Comparison of ENCODE assay signal across 22 cellular contexts in the genomic region with DNA sequence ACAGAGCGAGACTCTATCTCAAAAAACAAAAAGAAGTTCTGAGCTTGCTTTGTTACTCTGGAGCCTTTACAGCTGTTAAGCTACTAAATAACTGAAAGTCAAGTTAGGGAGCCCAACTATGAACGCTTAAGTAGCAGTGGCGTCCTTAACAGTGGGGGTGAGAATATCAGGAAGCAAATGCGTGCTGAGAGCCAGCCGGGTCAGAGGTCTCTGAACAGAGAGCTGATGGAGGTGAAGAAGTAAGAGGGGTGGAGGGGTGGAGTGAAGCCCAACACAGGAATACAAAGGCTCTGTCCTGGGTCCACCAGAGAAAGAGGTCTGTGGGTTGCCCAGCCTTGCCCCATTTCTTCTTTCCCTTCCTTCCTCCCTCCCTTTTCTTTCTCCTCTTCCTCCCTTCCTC.
"Had no signal": no experiment of that assay in that cellular context is flagged by ENCODE, and none has a peak within 500 bp of the region (broad histone marks: within the 10 kb centered on the region; RNA-seq: fewer than 3 reads in every experiment).

No MANE protein-coding gene starts in this region.

- H3K4me2 ChIP-seq: SK-N-SH had no signal

- H3K27me3 ChIP-seq: MG63 had no signal

- ATAC-seq: Panc1 had no signal

- H3K27ac ChIP-seq: RWPE1 had no signal

- H3K9me3 ChIP-seq: MG63, SK-N-SH had no signal

- H3K36me3 ChIP-seq: MG63 had no signal

- H3K9ac ChIP-seq: SK-N-SH had no signal

- DNase-seq: Karpas-422, KG1, MG63, NCI-H1092, NCI-H1105 treated with DMSO at 0.1 percent for 48 hours, NCI-H1417 treated with DMSO at 0.1 percent for 48 hours, NCI-H146, NCI-H1694 treated with DMSO at 0.1 percent for 48 hours, NCI-H1930, NCI-H2081, NCI-H2107, NCI-H2227 treated with DMSO at 0.1 percent for 48 hours, NCI-H446, NCI-H510A, NCI-H524 treated with DMSO at 0.1 percent for 48 hours, NCI-H69, NCI-H774, SHP77, SK-N-SH, SW 1271 had no signal

- H3K4me3 ChIP-seq: MG63 had no signal
